In genomic region chr11:46845740-46846509, GRCh38 we compare ENCODE assay signal across 8 cellular contexts. TPM values are rescaled to one million over a fixed set of nuclear protein-coding genes. Genes with fewer than 3 reads are reported as not detected.
A peak's percentile ranks its signal among the peaks of the same experiment; 100 is the strongest.
DNase-seq lines count a peak whose midpoint lies in the region; ATAC-seq and TF ChIP-seq lines count a peak whose summit lies in the region.

TSS of gene CKAP5 (minus strand) at chr11:46846280. CDS start at chr11:46821231, 25,049 bp downstream.

- peak within 1 kb of the TSS; percentile 83; the same call in 1 of the 2 replicates for H2AFZ ChIP-seq in Karpas-422 (ENCODE audit: low read length)

- no peaks in the 10 kb centered on the region for H3K27me3 ChIP-seq in Karpas-422 (ENCODE audit: low read length)
- no peaks in the 10 kb centered on the region for H3K27me3 ChIP-seq in naive thymus-derived CD4-positive, alpha-beta T cell (ENCODE audit: control insufficient read depth in 2 of 2, insufficient read depth in 2 of 2, low read length in 2 of 2)

- no peaks in the 10 kb centered on the region for H3K9me3 ChIP-seq in Karpas-422 (ENCODE audit: low read length)
- H3K9me3 ChIP-seq in naive thymus-derived CD4-positive, alpha-beta T cell (ENCODE audit: control insufficient read depth in 2 of 3, low read length in 3 of 3), result no peaks in the 10 kb centered on the region

- peak; percentile 94 for ATAC-seq in GM21825 (IDR thresholded peaks at IDR 0.05; ENCODE audit: unreplicated experiment)
- peak; percentile 95 for ATAC-seq in activated T-helper 17 cell treated with anti-CD3 and anti-CD28 coated beads, Interleukin-2, amount 50 U/mL, for 72 hours (replicated peaks)
- ATAC-seq in naive thymus-derived CD4-positive, alpha-beta T cell, result peak; percentile 96
- peak; percentile 98 for ATAC-seq in stimulated activated memory B cell treated with anti-CD40 and anti-IgM and Interleukin-4, amounts not matched to agents 10 μg/mL and 1 μg/mL and 100 μg/mL, for 72 hours

- H3K9ac ChIP-seq in Karpas-422 (ENCODE audit: low read length), result peak within 1 kb of the TSS; percentile 90

- peaks cover 16% of the 10 kb centered on the region for H3K4me1 Mint-ChIP-seq in activated T-helper 17 cell treated with anti-CD3 and anti-CD28 coated beads, Interleukin-2, amount 50 U/mL, for 72 hours
- peaks cover 33 to 50% (median 43%) of the 10 kb centered on the region in 7 donors for H3K4me1 Mint-ChIP-seq in naive thymus-derived CD4-positive, alpha-beta T cell
- peaks cover 40% of the 10 kb centered on the region for H3K4me1 Mint-ChIP-seq in stimulated activated memory B cell treated with anti-CD40 and anti-IgM and Interleukin-4, amounts not matched to agents 10 μg/mL and 1 μg/mL and 100 μg/mL, for 72 hours

- peak within 1 kb of the TSS; percentile 69 for H3K27ac ChIP-seq in Karpas-422 (ENCODE audit: low read length)
- H3K27ac ChIP-seq in naive thymus-derived CD4-positive, alpha-beta T cell (ENCODE audit: low read depth, low read length), result peak within 1 kb of the TSS; percentile 71

- H4K20me1 ChIP-seq in Karpas-422 (ENCODE audit: insufficient read depth, low read depth, low read length), result peaks cover 17% of the 10 kb centered on the region

- CTCF ChIA-PET in naive thymus-derived CD4-positive, alpha-beta T cell (lab: Charles Lee), result interaction anchor here (0.9 kb wide), 1 partner anchor 316 kb away, joined by 3 read pairs; no protein-coding TSS in a partner anchor

- peak; percentile 92 for DNase-seq in Daoy (ENCODE audit: low read depth)
- DNase-seq in Karpas-422, result peak; percentile 96
- peak; percentile 88 for DNase-seq in RPMI7951 (ENCODE audit: low read depth)
- peak; percentile 86 for DNase-seq in fibroblast of mammary gland (ENCODE audit: low read depth)
- DNase-seq in naive thymus-derived CD4-positive, alpha-beta T cell, result peak; percentile 63 to 89 (median 80)

- H3K4me3 Mint-ChIP-seq in activated T-helper 17 cell treated with anti-CD3 and anti-CD28 coated beads, Interleukin-2, amount 50 U/mL, for 72 hours, result peak within 1 kb of the TSS; percentile 96
- H3K4me3 Mint-ChIP-seq in naive thymus-derived CD4-positive, alpha-beta T cell, result peak within 1 kb of the TSS; percentile 85 to 99 (median 97)
- H3K4me3 Mint-ChIP-seq in stimulated activated memory B cell treated with anti-CD40 and anti-IgM and Interleukin-4, amounts not matched to agents 10 μg/mL and 1 μg/mL and 100 μg/mL, for 72 hours, result peak within 1 kb of the TSS; percentile 99

- no peaks in the 10 kb centered on the region for H3K27me3 Mint-ChIP-seq in activated T-helper 17 cell treated with anti-CD3 and anti-CD28 coated beads, Interleukin-2, amount 50 U/mL, for 72 hours
- no peaks in the 10 kb centered on the region for H3K27me3 Mint-ChIP-seq in naive thymus-derived CD4-positive, alpha-beta T cell
- H3K27me3 Mint-ChIP-seq in stimulated activated memory B cell treated with anti-CD40 and anti-IgM and Interleukin-4, amounts not matched to agents 10 μg/mL and 1 μg/mL and 100 μg/mL, for 72 hours, result no peaks in the 10 kb centered on the region

- H3K4me2 ChIP-seq in Karpas-422 (ENCODE audit: low read depth, low read length, poor library complexity, severe bottlenecking), result peak within 1 kb of the TSS; percentile 98

- H3K36me3 Mint-ChIP-seq in activated T-helper 17 cell treated with anti-CD3 and anti-CD28 coated beads, Interleukin-2, amount 50 U/mL, for 72 hours (ENCODE audit: low read depth), result peaks cover 13% of the 10 kb centered on the region
- peaks cover 0 to 9% (median 0%) of the 10 kb centered on the region in 5 donors for H3K36me3 Mint-ChIP-seq in naive thymus-derived CD4-positive, alpha-beta T cell
- H3K36me3 Mint-ChIP-seq in stimulated activated memory B cell treated with anti-CD40 and anti-IgM and Interleukin-4, amounts not matched to agents 10 μg/mL and 1 μg/mL and 100 μg/mL, for 72 hours, result no peaks in the 10 kb centered on the region

- H3K9me3 Mint-ChIP-seq in activated T-helper 17 cell treated with anti-CD3 and anti-CD28 coated beads, Interleukin-2, amount 50 U/mL, for 72 hours, result no peaks in the 10 kb centered on the region
- no peaks in the 10 kb centered on the region for H3K9me3 Mint-ChIP-seq in naive thymus-derived CD4-positive, alpha-beta T cell
- H3K9me3 Mint-ChIP-seq in stimulated activated memory B cell treated with anti-CD40 and anti-IgM and Interleukin-4, amounts not matched to agents 10 μg/mL and 1 μg/mL and 100 μg/mL, for 72 hours, result no peaks in the 10 kb centered on the region

- H3K4me3 ChIP-seq in Karpas-422 (ENCODE audit: low read length) (peak within 1 kb of the TSS; percentile 91), fibroblast of mammary gland (ENCODE audit: control insufficient read depth, low read depth, low read length) (peak within 1 kb of the TSS; percentile 96)
- peak within 1 kb of the TSS; percentile 71 for H3K4me3 ChIP-seq in naive thymus-derived CD4-positive, alpha-beta T cell (ENCODE audit: low read length)

- intact Hi-C loops in naive thymus-derived CD4-positive, alpha-beta T cell (cut with micrococcal nuclease), result loop anchor here (1.0 to 10.0 kb wide), 11 partner anchors 20 to 869 kb away; partner anchors contain the start of genes ATG13 (in 2 of the 2), CSTPP1 (in 2 of the 2), HARBI1 (in 2 of the 2) and AGBL2 (in 1 of the 2)

- peaks cover 51% of the 10 kb centered on the region for H3K79me2 ChIP-seq in Karpas-422 (ENCODE audit: low read length)

- TF ChIP-seq CTCF in fibroblast of mammary gland (conservative IDR thresholded peaks at IDR 0.05; ENCODE audit: control insufficient read depth, insufficient read depth, low read depth, low read length), result no peak

- H3K4me1 ChIP-seq in Karpas-422 (ENCODE audit: low read length), result peaks cover 18% of the 10 kb centered on the region
- H3K4me1 ChIP-seq in naive thymus-derived CD4-positive, alpha-beta T cell (ENCODE audit: control insufficient read depth in 2 of 2, insufficient read depth in 2 of 2, low read length in 2 of 2), result peaks cover 0 to 14% of the 10 kb centered on the region in 2 donors

- H3K9me2 ChIP-seq in Karpas-422 (replicated peaks; ENCODE audit: insufficient read depth, low read length), result no peaks in the 10 kb centered on the region

- H3K36me3 ChIP-seq in Karpas-422 (ENCODE audit: insufficient read depth, low read length), result peaks cover 5% of the 10 kb centered on the region; the same call in 1 of the 2 replicates
- H3K36me3 ChIP-seq in naive thymus-derived CD4-positive, alpha-beta T cell (ENCODE audit: control insufficient read depth in 2 of 3, insufficient read depth in 3 of 3, low read length in 3 of 3), result no peaks in the 10 kb centered on the region

- POLR2A ChIA-PET in naive thymus-derived CD4-positive, alpha-beta T cell (lab: Charles Lee), result interaction anchor here (0.6 kb wide), 1 partner anchor 801 kb away, joined by 3 read pairs; no protein-coding TSS in a partner anchor

- peak within 1 kb of the TSS; percentile 95 for H3K27ac Mint-ChIP-seq in activated T-helper 17 cell treated with anti-CD3 and anti-CD28 coated beads, Interleukin-2, amount 50 U/mL, for 72 hours
- H3K27ac Mint-ChIP-seq in naive thymus-derived CD4-positive, alpha-beta T cell, result peak within 1 kb of the TSS; percentile 88 to 97 (median 93)
- H3K27ac Mint-ChIP-seq in stimulated activated memory B cell treated with anti-CD40 and anti-IgM and Interleukin-4, amounts not matched to agents 10 μg/mL and 1 μg/mL and 100 μg/mL, for 72 hours, result peak within 1 kb of the TSS; percentile 94

RNA-seq across cellular contexts. Expression of gene CKAP5, which starts in this region (rescaled TPM):
- total RNA-seq in Daoy (2014; rRNA removed; shearing (Covaris generic)), result 86.5 and 96.6 TPM in 2 replicates
- total RNA-seq in Karpas-422 (2014; rRNA removed; shearing (Covaris generic); ENCODE audit: low replicate concordance), result 70.0 and 82.2 TPM in 2 replicates
- total RNA-seq in RPMI7951 (2014; rRNA removed; shearing (Covaris generic)), result 83.3 and 92.9 TPM in 2 replicates
- total RNA-seq in activated T-helper 17 cell treated with anti-CD3 and anti-CD28 coated beads, Interleukin-2, amount 50 U/mL, for 72 hours, result 100 to 1,000 TPM; 104 to 140 TPM
- 100 to 1,000 TPM in 1 of 5 experiments, 10 to 100 TPM in 4; 28.3 to 126 (median 46.0) TPM for total RNA-seq in naive thymus-derived CD4-positive, alpha-beta T cell
- 10 to 100 TPM; 10.9 to 23.8 TPM for polyA plus RNA-seq in naive thymus-derived CD4-positive, alpha-beta T cell

Comparison
In these comparisons a context has a peak if more than half of its experiments do, and no peak if none do; other contexts are left out.
1. Peak in every context shown above with its lines: DNase-seq, ATAC-seq, H3K4me3 ChIP-seq and H3K27ac ChIP-seq.